ENCODE assay signal across 19 cellular contexts in genomic region chr4:118973295-118973694, GRCh38.
"Had no signal": no experiment of that assay in that cellular context is flagged by ENCODE, and none has a peak within 500 bp of the region (broad histone marks: within the 10 kb centered on the region; RNA-seq: fewer than 3 reads in every experiment).

No MANE protein-coding gene starts in this region.

- H3K4me3 Mint-ChIP-seq: activated CD8-positive, alpha-beta memory T cell treated with anti-CD3 and anti-CD28 coated beads, Interleukin-2, amount 10 ng/mL, durations not matched to agents 7 days and 5 days; activated T-cell treated with anti-CD3 and anti-CD28 coated beads, Interleukin-2, amount 50 U/mL, for 4 hours; brain; central memory CD8-positive, alpha-beta T cell; mesothelial cell of epicardium; T-helper 2 cell treated with Interferon-gamma antibody and Interleukin-4, amounts not matched to agents 5 μg/mL and 100 μg/mL, for 36 hours had no signal

- H3K4me2 ChIP-seq: hepatocyte had no signal

- DNase-seq: activated CD4-positive, alpha-beta T cell treated with anti-CD3 and anti-CD28 coated beads, Interleukin-2, amount 50 U/mL, for 4 hours; activated CD4-positive, CD25-positive, alpha-beta regulatory T cell treated with anti-CD3 and anti-CD28 coated beads, Interleukin-2, amount 50 U/mL, for 72 hours; activated CD8-positive, alpha-beta memory T cell treated with anti-CD3 and anti-CD28 coated beads, Interleukin-2, amount 10 ng/mL, durations not matched to agents 7 days and 5 days; activated T-cell treated with anti-CD3 and anti-CD28 coated beads, Interleukin-2, amount 50 U/mL, for 4 hours; dermis blood vessel endothelial cell; foreskin keratinocyte; lower lobe of right lung; spleen; stimulated activated CD4-positive, alpha-beta T cell treated with anti-CD3 and anti-CD28 coated beads, Interleukin-1b, Interleukin-23, amount 100 ng/mL, for 48 hours; stimulated activated naive CD4-positive, alpha-beta T cell treated with Interleukin-2 at 50 U/mL for 16 hours; SW 1271; upper lobe of right lung had no signal

- H3K4me3 ChIP-seq: hepatocyte, lower lobe of right lung, right atrium auricular region, SJSA1, spleen, upper lobe of right lung had no signal

- ATAC-seq: activated CD8-positive, alpha-beta memory T cell treated with anti-CD3 and anti-CD28 coated beads, Interleukin-2, amount 10 ng/mL, durations not matched to agents 7 days and 5 days; activated T-cell treated with anti-CD3 and anti-CD28 coated beads, Interleukin-2, amount 50 U/mL, for 4 hours; foreskin keratinocyte; lower lobe of right lung; upper lobe of right lung had no signal

- H3K9me3 Mint-ChIP-seq: activated T-cell treated with anti-CD3 and anti-CD28 coated beads, Interleukin-2, amount 50 U/mL, for 4 hours; brain; central memory CD8-positive, alpha-beta T cell; mesothelial cell of epicardium; T-helper 2 cell treated with Interferon-gamma antibody and Interleukin-4, amounts not matched to agents 5 μg/mL and 100 μg/mL, for 36 hours had no signal

- H3K27ac ChIP-seq: foreskin keratinocyte, hepatocyte, lower lobe of right lung, SJSA1, spleen, upper lobe of right lung had no signal

- H3K27ac Mint-ChIP-seq: activated CD8-positive, alpha-beta memory T cell treated with anti-CD3 and anti-CD28 coated beads, Interleukin-2, amount 10 ng/mL, durations not matched to agents 7 days and 5 days; brain; mesothelial cell of epicardium; T-helper 2 cell treated with Interferon-gamma antibody and Interleukin-4, amounts not matched to agents 5 μg/mL and 100 μg/mL, for 36 hours had no signal

- H3K79me2 ChIP-seq: hepatocyte had no signal

- H3K4me1 ChIP-seq: foreskin keratinocyte had no signal

- H3K36me3 Mint-ChIP-seq: activated CD8-positive, alpha-beta memory T cell treated with anti-CD3 and anti-CD28 coated beads, Interleukin-2, amount 10 ng/mL, durations not matched to agents 7 days and 5 days; brain; mesothelial cell of epicardium had no signal

- H3K9me3 ChIP-seq: lower lobe of right lung, right atrium auricular region, SJSA1, spleen, upper lobe of right lung had no signal

- H2AFZ ChIP-seq: hepatocyte had no signal

- H3K36me3 ChIP-seq: lower lobe of right lung, right atrium auricular region, SJSA1, spleen, upper lobe of right lung had no signal

- H3K27me3 Mint-ChIP-seq: activated CD8-positive, alpha-beta memory T cell treated with anti-CD3 and anti-CD28 coated beads, Interleukin-2, amount 10 ng/mL, durations not matched to agents 7 days and 5 days; brain; central memory CD8-positive, alpha-beta T cell had no signal

- H3K27me3 ChIP-seq: foreskin keratinocyte, hepatocyte, right atrium auricular region, SJSA1, spleen, upper lobe of right lung had no signal
